Comparison of ENCODE assay signal across 1 cellular context in genomic region chr6:29749668-29750067, GRCh38.
TF ChIP-seq lines count a peak whose summit lies in the region.

No MANE protein-coding gene starts in this region.

TF ChIP-seq in H1, 55 proteins besides CTCF, POLR2A, EP300 and RAD21:
- TF ChIP-seq SAP30 (IDR thresholded peaks at IDR 0.05; ENCODE audit: insufficient read depth, insufficient replicate concordance, low read length) = no peak
- no peak for TF ChIP-seq ATF3 (IDR thresholded peaks at IDR 0.05; ENCODE audit: insufficient read depth, low read depth, low read length)
- no peak for TF ChIP-seq TBP (IDR thresholded peaks at IDR 0.05; ENCODE audit: low read depth, low read length)
- TF ChIP-seq SP4 (IDR thresholded peaks at IDR 0.05; ENCODE audit: low read length) = no peak
- no peak for TF ChIP-seq SP2 (IDR thresholded peaks at IDR 0.05; ENCODE audit: low read length)
- TF ChIP-seq NRF1 (IDR thresholded peaks at IDR 0.05; ENCODE audit: low read depth, low read length) = no peak
- TF ChIP-seq JUND (IDR thresholded peaks at IDR 0.05; ENCODE audit: low read length) = no peak
- TF ChIP-seq SIRT6 (IDR thresholded peaks at IDR 0.05; ENCODE audit: low read length) = no peak
- no peak for TF ChIP-seq KDM4A (IDR thresholded peaks at IDR 0.05; ENCODE audit: low read depth, low read length, severe bottlenecking)
- no peak for TF ChIP-seq SIN3A (conservative IDR thresholded peaks at IDR 0.05 in 1 of 2, IDR thresholded peaks at IDR 0.05 in 1 of 2; ENCODE audit: low read depth in 1 of 2, low read length in 2 of 2)
- no peak for TF ChIP-seq CHD2 (IDR thresholded peaks at IDR 0.05; ENCODE audit: low read length)
